Comparison of ENCODE assay signal across 20 cellular contexts in the genomic region with DNA sequence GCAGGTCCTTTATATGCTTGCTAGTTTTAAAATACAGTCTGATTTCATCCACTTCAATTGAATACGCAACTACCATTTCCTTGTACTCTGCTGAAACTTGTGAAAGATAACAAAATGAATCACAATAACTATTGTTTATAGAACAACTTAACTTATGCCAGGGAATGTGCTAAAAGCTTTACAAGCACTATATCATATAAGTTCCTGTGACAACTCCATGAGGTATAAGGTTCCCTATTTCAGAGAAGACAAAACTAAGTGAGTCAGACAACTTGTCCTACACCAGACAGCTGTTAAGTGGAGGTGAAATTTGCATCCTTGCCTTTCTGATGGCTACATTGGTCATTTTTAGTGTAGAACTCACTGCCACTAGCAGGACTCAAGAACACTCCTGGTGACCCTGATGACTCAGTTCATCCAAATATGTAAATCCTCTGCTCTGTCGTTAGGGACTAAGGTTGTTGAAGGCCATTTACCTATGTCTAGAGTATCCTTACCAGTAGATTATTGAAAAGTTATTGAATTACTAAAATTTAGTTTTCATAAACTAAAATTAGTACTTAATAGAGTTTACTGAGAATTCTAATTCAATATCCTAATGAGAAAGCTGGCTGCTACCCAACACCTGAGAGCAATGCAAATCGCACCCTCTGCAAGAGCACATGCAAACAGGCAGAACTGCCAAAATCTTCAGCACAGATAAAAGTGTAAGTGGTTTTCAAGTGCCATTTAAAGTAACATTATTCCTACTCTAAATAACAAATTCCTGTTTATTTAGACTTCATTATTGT.
A peak's percentile ranks its signal among the peaks of the same experiment; 100 is the strongest.
DNase-seq lines count a peak whose midpoint lies in the region; ATAC-seq and TF ChIP-seq lines count a peak whose summit lies in the region.
"Had no signal": no experiment of that assay in that cellular context is flagged by ENCODE, and none has a peak within 500 bp of the region (broad histone marks: within the 10 kb centered on the region; RNA-seq: fewer than 3 reads in every experiment).

No MANE protein-coding gene starts in this region.

- WGBS in mesenchymal stem cell = 90% methylated on average over 2 of the region's 3 CpGs

- no peak overlapping the region for H3K27ac Mint-ChIP-seq in CD4-positive, alpha-beta memory T cell
- H3K27ac Mint-ChIP-seq: neural progenitor cell; T-helper 2 cell treated with Interferon-gamma antibody and Interleukin-4, amounts not matched to agents 5 μg/mL and 100 μg/mL, for 36 hours had no signal

- no peak overlapping the region for H2AK5ac ChIP-seq in mesenchymal stem cell (ENCODE audit: low read length, severe bottlenecking)

- H3K27me3 Mint-ChIP-seq in CD4-positive, alpha-beta memory T cell = no peaks in the 10 kb centered on the region

- POLR2A ChIA-PET in CD4-positive, alpha-beta memory T cell (lab: Charles Lee; ENCODE audit: partially characterized antibody) = no interaction called here

- H3K9me3 ChIP-seq in mesenchymal stem cell (ENCODE audit: control insufficient read depth, low read length) (no peaks in the 10 kb centered on the region), WERI-Rb-1 (ENCODE audit: severe bottlenecking) (no peaks in the 10 kb centered on the region)
- no peaks in the 10 kb centered on the region for H3K9me3 ChIP-seq in CD4-positive, alpha-beta memory T cell (ENCODE audit: control insufficient read depth in 1 of 2, low read length in 2 of 2)
- H3K9me3 ChIP-seq: Caco-2, gastroesophageal sphincter had no signal

- H2BK12ac ChIP-seq in mesenchymal stem cell (ENCODE audit: low read length in 2 of 2) = no peak overlapping the region

- H3K4me1 Mint-ChIP-seq in CD4-positive, alpha-beta memory T cell = no peaks in the 10 kb centered on the region
- H3K4me1 Mint-ChIP-seq: neural progenitor cell had no signal

- H3K23ac ChIP-seq in mesenchymal stem cell (ENCODE audit: low read length in 2 of 2) = no peak overlapping the region

- H2BK5ac ChIP-seq in mesenchymal stem cell (ENCODE audit: low read depth, low read length, poor library complexity, severe bottlenecking) = no peak overlapping the region

- no peak overlapping the region for H3K4ac ChIP-seq in mesenchymal stem cell (ENCODE audit: low read depth in 1 of 2, low read length in 2 of 2)

- CTCF ChIA-PET in CD4-positive, alpha-beta memory T cell (lab: Charles Lee; ENCODE audit: partially characterized antibody) = no interaction called here

- no peak overlapping the region for H3K4me2 ChIP-seq in mesenchymal stem cell (ENCODE audit: low read length, poor library complexity, severe bottlenecking)
- H3K4me2 ChIP-seq: neural progenitor cell had no signal

- DNase-seq in NCI-H128 (lab: John Stamatoyannopoulos, UW; ENCODE audit: unreplicated experiment) = peak; percentile 67
- DNase-seq in NCI-H526 (lab: John Stamatoyannopoulos, UW) = peak; percentile 41 to 70
- peak; percentile 14 for DNase-seq in mesenchymal stem cell
- no peak for DNase-seq in WERI-Rb-1
- no peak for DNase-seq in CD4-positive, alpha-beta memory T cell
- no peak for DNase-seq in nucleus accumbens (lab: John Stamatoyannopoulos, UW)
- DNase-seq: activated CD8-positive, alpha-beta memory T cell treated with anti-CD3 and anti-CD28 coated beads for 24 hours; Caco-2; cortex of kidney; GF-D8; left cardiac atrium; NCI-H82 had no signal

- H2BK120ac ChIP-seq in mesenchymal stem cell (ENCODE audit: low read depth, low read length) = no peak overlapping the region

- H4K8ac ChIP-seq in mesenchymal stem cell (ENCODE audit: low read length) = no peak overlapping the region

- no peaks in the 10 kb centered on the region for H3K36me3 ChIP-seq in mesenchymal stem cell (ENCODE audit: control insufficient read depth in 1 of 2, insufficient read depth in 2 of 2, low read depth in 1 of 2, low read length in 2 of 2)
- H3K36me3 ChIP-seq in WERI-Rb-1 = no peaks in the 10 kb centered on the region
- no peaks in the 10 kb centered on the region for H3K36me3 ChIP-seq in CD4-positive, alpha-beta memory T cell (ENCODE audit: insufficient read depth, low read length)
- H3K36me3 ChIP-seq: gastroesophageal sphincter, neural progenitor cell had no signal

- H3K18ac ChIP-seq in mesenchymal stem cell (ENCODE audit: low read depth in 1 of 2, low read length in 2 of 2) = no peak overlapping the region

- no peaks in the 10 kb centered on the region for H3K4me1 ChIP-seq in mesenchymal stem cell (ENCODE audit: control insufficient read depth, insufficient read depth, low read depth, low read length)
- H3K4me1 ChIP-seq in CD4-positive, alpha-beta memory T cell (ENCODE audit: insufficient read depth, low read length) = no peaks in the 10 kb centered on the region
- H3K4me1 ChIP-seq: Caco-2, gastroesophageal sphincter had no signal

- no peak overlapping the region for H3K9ac ChIP-seq in mesenchymal stem cell (ENCODE audit: low read length)
- H3K9ac ChIP-seq: neural progenitor cell had no signal

- peak; percentile 77 for ATAC-seq in GM21526 (IDR thresholded peaks at IDR 0.05; ENCODE audit: low FRiP score, unreplicated experiment)
- ATAC-seq in HG02970 (IDR thresholded peaks at IDR 0.05; ENCODE audit: low FRiP score, unreplicated experiment) = no peak
- ATAC-seq: gastroesophageal sphincter, left cardiac atrium, Panc1 had no signal

- peaks cover 0 to 6% (median 3%) of the 10 kb centered on the region in 8 donors for H3K9me3 Mint-ChIP-seq in CD4-positive, alpha-beta memory T cell
- H3K9me3 Mint-ChIP-seq: neural progenitor cell; T-helper 2 cell treated with Interferon-gamma antibody and Interleukin-4, amounts not matched to agents 5 μg/mL and 100 μg/mL, for 36 hours had no signal

- no peaks in the 10 kb centered on the region for H3K27me3 ChIP-seq in mesenchymal stem cell (ENCODE audit: control insufficient read depth in 1 of 2, insufficient read depth in 1 of 2, low read length in 2 of 2)
- H3K27me3 ChIP-seq in WERI-Rb-1 (ENCODE audit: insufficient read depth, low read depth, severe bottlenecking) = no peaks in the 10 kb centered on the region
- H3K27me3 ChIP-seq in CD4-positive, alpha-beta memory T cell (ENCODE audit: insufficient read depth, low read length) = no peaks in the 10 kb centered on the region
- H3K27me3 ChIP-seq: gastroesophageal sphincter, neural progenitor cell had no signal

- H3K27ac ChIP-seq in mesenchymal stem cell (ENCODE audit: low read length, poor library complexity, severe bottlenecking) = no peak overlapping the region
- no peak overlapping the region for H3K27ac ChIP-seq in WERI-Rb-1
- H3K27ac ChIP-seq in CD4-positive, alpha-beta memory T cell (ENCODE audit: low read depth, low read length) = no peak overlapping the region
- H3K27ac ChIP-seq: epithelial cell of prostate, gastroesophageal sphincter, neural progenitor cell, SK-N-MC had no signal

- no peak overlapping the region for H2AFZ ChIP-seq in mesenchymal stem cell (ENCODE audit: low read depth, low read length)
- H2AFZ ChIP-seq: neural progenitor cell had no signal

- no peaks in the 10 kb centered on the region for H3K36me3 Mint-ChIP-seq in CD4-positive, alpha-beta memory T cell
- H3K36me3 Mint-ChIP-seq: neural progenitor cell had no signal

- H3K4me3 Mint-ChIP-seq in CD4-positive, alpha-beta memory T cell = no peak overlapping the region
- H3K4me3 Mint-ChIP-seq: neural progenitor cell; T-helper 2 cell treated with Interferon-gamma antibody and Interleukin-4, amounts not matched to agents 5 μg/mL and 100 μg/mL, for 36 hours had no signal

- no peak overlapping the region for H2BK15ac ChIP-seq in mesenchymal stem cell (ENCODE audit: low read depth, poor library complexity, severe bottlenecking)

- H4K91ac ChIP-seq in mesenchymal stem cell (ENCODE audit: low read length) = no peak overlapping the region

- intact Hi-C loops in CD4-positive, alpha-beta memory T cell (cut with micrococcal nuclease) = no loop called here

- no peaks in the 10 kb centered on the region for H3K79me1 ChIP-seq in mesenchymal stem cell (replicated peaks; ENCODE audit: low read length, poor library complexity, severe bottlenecking)

- no peak overlapping the region for H3K14ac ChIP-seq in mesenchymal stem cell (ENCODE audit: low read length in 2 of 2)

- TF ChIP-seq CTCF in WERI-Rb-1 (IDR thresholded peaks at IDR 0.05; ENCODE audit: low read depth, low read length) = no peak

- H3K4me3 ChIP-seq in mesenchymal stem cell (ENCODE audit: insufficient read depth in 1 of 2, low read depth in 1 of 2, low read length in 2 of 2) (no peak overlapping the region), WERI-Rb-1 (ENCODE audit: low read depth, low read length) (no peak overlapping the region)
- no peak overlapping the region for H3K4me3 ChIP-seq in CD4-positive, alpha-beta memory T cell (ENCODE audit: low read length in 2 of 2)
- H3K4me3 ChIP-seq: gastroesophageal sphincter, neural progenitor cell, SK-N-MC had no signal

Comparison
In these comparisons a context has a peak if more than half of its experiments do, and no peak if none do; other contexts are left out.
1. DNase-seq: peak in NCI-H128 (single experiment), NCI-H526 (2 of 2) and mesenchymal stem cell (single experiment); none in WERI-Rb-1 (single experiment), CD4-positive, alpha-beta memory T cell (0 of 5) and nucleus accumbens (0 of 56).